12 cellular contexts compared by ENCODE assay signal in genomic region chr7:94687810-94688209, GRCh38.
"Had no signal": no experiment of that assay in that cellular context is flagged by ENCODE, and none has a peak within 500 bp of the region (broad histone marks: within the 10 kb centered on the region; RNA-seq: fewer than 3 reads in every experiment).

No MANE protein-coding gene starts in this region.

- H3K9me3 ChIP-seq: colonic mucosa, lower lobe of right lung, testis had no signal

- H3K27me3 ChIP-seq: colonic mucosa, testis had no signal

- H3K36me3 ChIP-seq: colonic mucosa, lower lobe of right lung had no signal

- DNase-seq: activated CD4-positive, alpha-beta T cell treated with anti-CD3 and anti-CD28 coated beads, Interleukin-2, amount 50 U/mL, for 1 hour; colonic mucosa; effector CD4-positive, alpha-beta T cell; hypothalamus; lower lobe of right lung; naive thymus-derived CD4-positive, alpha-beta T cell; stimulated activated CD4-positive, alpha-beta T cell treated with anti-CD3 and anti-CD28 coated beads, Interleukin-12 subunit alpha, Interleukin-12 subunit beta, amount 100 ng/mL, for 4 hours; stimulated activated CD8-positive, alpha-beta memory T cell treated with anti-CD3 and anti-CD28 coated beads, Interleukin-4, amount 100 ng/mL, for 48 hours; stimulated activated naive CD8-positive, alpha-beta T cell treated with anti-CD3 and anti-CD28 coated beads, Interleukin-15, amount 100 ng/mL, for 72 hours; T-helper 17 cell; testis had no signal

- H3K9me3 Mint-ChIP-seq: activated naive CD4-positive, alpha-beta T cell treated with anti-CD3 and anti-CD28 coated beads, Interleukin-2, amount 50 U/mL, for 72 hours; naive thymus-derived CD4-positive, alpha-beta T cell; stimulated activated naive CD8-positive, alpha-beta T cell treated with anti-CD3 and anti-CD28 coated beads, Interleukin-15, amount 100 ng/mL, for 72 hours had no signal

- H3K4me3 Mint-ChIP-seq: naive thymus-derived CD4-positive, alpha-beta T cell; stimulated activated naive CD8-positive, alpha-beta T cell treated with anti-CD3 and anti-CD28 coated beads, Interleukin-15, amount 100 ng/mL, for 72 hours; T-helper 17 cell had no signal

- H3K4me1 ChIP-seq: colonic mucosa, lower lobe of right lung, testis had no signal

- H3K4me1 Mint-ChIP-seq: naive thymus-derived CD4-positive, alpha-beta T cell; stimulated activated naive CD8-positive, alpha-beta T cell treated with anti-CD3 and anti-CD28 coated beads, Interleukin-15, amount 100 ng/mL, for 72 hours; T-helper 17 cell had no signal

- H3K36me3 Mint-ChIP-seq: activated naive CD4-positive, alpha-beta T cell treated with anti-CD3 and anti-CD28 coated beads, Interleukin-2, amount 50 U/mL, for 72 hours; naive thymus-derived CD4-positive, alpha-beta T cell had no signal

- H3K27ac Mint-ChIP-seq: activated naive CD4-positive, alpha-beta T cell treated with anti-CD3 and anti-CD28 coated beads, Interleukin-2, amount 50 U/mL, for 72 hours; naive thymus-derived CD4-positive, alpha-beta T cell; stimulated activated naive CD8-positive, alpha-beta T cell treated with anti-CD3 and anti-CD28 coated beads, Interleukin-15, amount 100 ng/mL, for 72 hours; T-helper 17 cell had no signal

- H3K27ac ChIP-seq: colonic mucosa, lower lobe of right lung, testis had no signal

- H3K4me3 ChIP-seq: colonic mucosa, lower lobe of right lung, testis had no signal
